In genomic region chr9:136815422-136815782, GRCh38 we compare ENCODE assay signal across 1 cellular context.
A peak's percentile ranks its signal among the peaks of the same experiment; 100 is the strongest.
TF ChIP-seq lines count a peak whose summit lies in the region.

No MANE protein-coding gene starts in this region.

TF ChIP-seq in GM12878, 131 proteins besides CTCF, POLR2A, EP300 and RAD21:
- TF ChIP-seq ZZZ3 (IDR thresholded peaks at IDR 0.05; ENCODE audit: control insufficient read depth, insufficient read length, low read depth) = no peak
- no peak for TF ChIP-seq GATAD2B (conservative IDR thresholded peaks at IDR 0.05; ENCODE audit: low read depth)
- TF ChIP-seq CHD4 (IDR thresholded peaks at IDR 0.05) = no peak
- peak; percentile 24; the same call in 1 of the 2 replicates for TF ChIP-seq SPI1 (IDR thresholded peaks at IDR 0.05; ENCODE audit: borderline replicate concordance, insufficient read depth, low read depth, low read length)
- TF ChIP-seq ZNF592 (IDR thresholded peaks at IDR 0.05) = no peak
